Comparison of ENCODE assay signal across 31 cellular contexts in the genomic region with DNA sequence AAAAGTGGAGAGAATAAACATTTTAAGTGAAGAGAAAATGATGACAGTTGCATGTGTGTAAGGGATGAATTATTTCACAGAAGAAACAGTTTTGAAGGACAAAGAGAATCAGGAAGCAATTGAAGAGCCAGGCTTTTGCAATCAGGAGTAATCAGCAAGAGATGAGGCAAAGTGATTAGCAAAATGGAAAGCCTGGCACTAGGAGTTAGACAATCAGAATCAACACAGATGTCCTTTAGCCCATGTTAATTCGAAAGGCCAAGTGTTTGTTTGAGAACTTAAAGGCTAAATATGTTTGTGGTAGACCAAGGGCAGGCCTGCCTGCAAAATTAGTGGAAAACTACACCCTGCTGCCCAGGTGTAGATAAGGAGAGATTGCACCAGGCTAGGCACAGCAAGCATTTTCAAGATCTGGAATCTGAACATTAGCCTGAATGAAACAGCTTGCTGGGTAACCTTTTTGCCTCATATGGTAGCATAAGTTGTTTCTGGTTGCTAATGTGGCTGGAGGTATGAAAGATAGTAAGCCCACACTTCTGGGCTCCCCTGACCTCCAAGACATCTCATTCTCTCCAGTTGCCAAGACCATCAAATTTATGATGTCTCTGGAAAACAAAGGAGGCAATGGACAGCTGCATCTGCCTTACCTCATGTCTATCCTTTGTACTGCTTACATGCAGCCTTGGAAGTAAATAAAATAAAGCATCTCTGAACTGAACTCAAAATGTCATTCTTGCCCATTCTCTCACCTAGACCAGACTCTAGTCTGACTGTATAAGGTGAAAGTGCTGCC. TPM values are rescaled to one million over a fixed set of nuclear protein-coding genes. Genes with fewer than 3 reads are reported as not detected.
DNase-seq lines count a peak whose midpoint lies in the region; FAIRE-seq and TF ChIP-seq lines count a peak whose summit lies in the region.
"Had no signal": no experiment of that assay in that cellular context is flagged by ENCODE, and none has a peak within 500 bp of the region (broad histone marks: within the 10 kb centered on the region; RNA-seq: fewer than 3 reads in every experiment).

No MANE protein-coding gene starts in this region.

- no peak for TF ChIP-seq POLR2A in H54 (IDR thresholded peaks at IDR 0.05; ENCODE audit: low read depth, low read length)

- peak; percentile 43 for DNase-seq in CMK (ENCODE audit: low read depth)
- no peak for DNase-seq in H54 (ENCODE audit: insufficient read length, low spot score)
- peak; percentile 63 for DNase-seq in OCI-M1 (lab: John Stamatoyannopoulos, UW)
- DNase-seq in bronchial epithelial cell (ENCODE audit: low read depth): no peak
- DNase-seq in glutamatergic neuron: no peak
- no peak for DNase-seq in T-helper 2 cell treated with Interferon-gamma antibody and Interleukin-4, amounts not matched to agents 5 μg/mL and 100 μg/mL, for 36 hours (ENCODE audit: low spot score)
- no peak for DNase-seq in GM10266 (ENCODE audit: extremely low spot score)
- DNase-seq: activated B cell treated with CpG ODN at 0.5 μM for 24 hours; activated CD4-positive, alpha-beta T cell treated with anti-CD3 and anti-CD28 coated beads, Interleukin-2, amount 10 ng/mL, durations not matched to agents 7 days and 5 days; activated effector memory CD4-positive, alpha-beta T cell treated with anti-CD3 and anti-CD28 coated beads, Interleukin-2, amount 50 U/mL, for 16 hours; activated T-cell treated with anti-CD3 and anti-CD28 coated beads, Interleukin-2, amount 50 U/mL, for 1 hour; DMS79; effector CD8-positive, alpha-beta T cell; GDM1; GOT3; immature natural killer cell; IMR-90; left cardiac atrium; mucosa of descending colon; NCI-H1105; NCI-H2029; NCI-H69; PC-3; SW 1271; T-helper 9 cell had no signal

- no peaks in the 10 kb centered on the region for H3K36me3 Mint-ChIP-seq in glutamatergic neuron (ENCODE audit: unreplicated experiment)
- peaks cover 66% of the 10 kb centered on the region for H3K36me3 Mint-ChIP-seq in T-helper 2 cell treated with Interferon-gamma antibody and Interleukin-4, amounts not matched to agents 5 μg/mL and 100 μg/mL, for 36 hours (ENCODE audit: low read depth)
- H3K36me3 Mint-ChIP-seq: stimulated activated effector memory CD8-positive, alpha-beta T cell treated with anti-CD3 and anti-CD28 coated beads, Interleukin-12 subunit alpha, Interleukin-12 subunit beta, amount 100 ng/mL, for 72 hours had no signal

- FAIRE-seq in H54 (lab: Jason Lieb, UNC): peak; percentile 11
- FAIRE-seq in bronchial epithelial cell (lab: Jason Lieb, UNC): peak; percentile 47
- FAIRE-seq: astrocyte had no signal

- peaks cover 4% of the 10 kb centered on the region for H3K27me3 Mint-ChIP-seq in glutamatergic neuron (ENCODE audit: unreplicated experiment)
- no peaks in the 10 kb centered on the region for H3K27me3 Mint-ChIP-seq in T-helper 2 cell treated with Interferon-gamma antibody and Interleukin-4, amounts not matched to agents 5 μg/mL and 100 μg/mL, for 36 hours (ENCODE audit: low read depth)
- H3K27me3 Mint-ChIP-seq: activated B cell treated with CpG ODN at 0.5 μM for 24 hours; activated CD4-positive, alpha-beta T cell treated with anti-CD3 and anti-CD28 coated beads, Interleukin-2, amount 10 ng/mL, durations not matched to agents 7 days and 5 days had no signal

- H3K9me3 Mint-ChIP-seq in glutamatergic neuron (ENCODE audit: unreplicated experiment): no peaks in the 10 kb centered on the region
- peaks cover 33% of the 10 kb centered on the region for H3K9me3 Mint-ChIP-seq in T-helper 2 cell treated with Interferon-gamma antibody and Interleukin-4, amounts not matched to agents 5 μg/mL and 100 μg/mL, for 36 hours

- TF ChIP-seq CTCF in bronchial epithelial cell (IDR thresholded peaks at IDR 0.05; ENCODE audit: insufficient read depth, low read length, severe bottlenecking) (no peak), glutamatergic neuron (IDR thresholded peaks at IDR 0.05; ENCODE audit: partially characterized antibody, unreplicated experiment) (no peak), GM10266 (IDR thresholded peaks at IDR 0.05; ENCODE audit: control insufficient read depth, insufficient read depth, low read depth, missing control alignments) (no peak)

- H3K4me3 ChIP-seq in bronchial epithelial cell (ENCODE audit: low read depth, low read length): no peak overlapping the region
- H3K4me3 ChIP-seq: coronary artery, lung, mucosa of descending colon, tibial nerve had no signal

- no peaks in the 10 kb centered on the region for H3K36me3 ChIP-seq in bronchial epithelial cell (ENCODE audit: control insufficient read depth, insufficient read depth, low read length)
- H3K36me3 ChIP-seq: tibial nerve had no signal

- H3K4me3 Mint-ChIP-seq in glutamatergic neuron (ENCODE audit: unreplicated experiment): no peak overlapping the region
- H3K4me3 Mint-ChIP-seq in T-helper 2 cell treated with Interferon-gamma antibody and Interleukin-4, amounts not matched to agents 5 μg/mL and 100 μg/mL, for 36 hours: no peak overlapping the region
- H3K4me3 Mint-ChIP-seq: activated B cell treated with CpG ODN at 0.5 μM for 24 hours; activated CD4-positive, alpha-beta T cell treated with anti-CD3 and anti-CD28 coated beads, Interleukin-2, amount 10 ng/mL, durations not matched to agents 7 days and 5 days; immature natural killer cell; nephron; stimulated activated effector memory CD8-positive, alpha-beta T cell treated with anti-CD3 and anti-CD28 coated beads, Interleukin-12 subunit alpha, Interleukin-12 subunit beta, amount 100 ng/mL, for 72 hours had no signal

- no peaks in the 10 kb centered on the region for H3K27me3 ChIP-seq in bronchial epithelial cell (ENCODE audit: control insufficient read depth, insufficient read depth, low read length)
- H3K27me3 ChIP-seq: tibial nerve had no signal

- no peak overlapping the region for H3K27ac Mint-ChIP-seq in glutamatergic neuron (ENCODE audit: unreplicated experiment)
- H3K27ac Mint-ChIP-seq in T-helper 2 cell treated with Interferon-gamma antibody and Interleukin-4, amounts not matched to agents 5 μg/mL and 100 μg/mL, for 36 hours: no peak overlapping the region
- H3K27ac Mint-ChIP-seq: activated B cell treated with CpG ODN at 0.5 μM for 24 hours; activated CD4-positive, alpha-beta T cell treated with anti-CD3 and anti-CD28 coated beads, Interleukin-2, amount 10 ng/mL, durations not matched to agents 7 days and 5 days; immature natural killer cell; nephron; stimulated activated effector memory CD8-positive, alpha-beta T cell treated with anti-CD3 and anti-CD28 coated beads, Interleukin-12 subunit alpha, Interleukin-12 subunit beta, amount 100 ng/mL, for 72 hours had no signal

- no peaks in the 10 kb centered on the region for H3K4me1 Mint-ChIP-seq in glutamatergic neuron (ENCODE audit: low read depth, unreplicated experiment)
- peaks cover 19% of the 10 kb centered on the region for H3K4me1 Mint-ChIP-seq in T-helper 2 cell treated with Interferon-gamma antibody and Interleukin-4, amounts not matched to agents 5 μg/mL and 100 μg/mL, for 36 hours (ENCODE audit: low read depth)
- H3K4me1 Mint-ChIP-seq: activated B cell treated with CpG ODN at 0.5 μM for 24 hours, nephron had no signal

RNA-seq across cellular contexts. Expression of a gene that starts 22.0 kb away (rescaled TPM):
- under 0.01 and 0.64 TPM in 2 replicates for total RNA-seq in bronchial epithelial cell
- 0.56 TPM for total RNA-seq in glutamatergic neuron (ENCODE audit: unreplicated experiment)

Comparison
In these comparisons a context has a peak if more than half of its experiments do, and no peak if none do; other contexts are left out.
1. DNase-seq: peak in CMK (single experiment) and OCI-M1 (single experiment); none in H54 (single experiment), bronchial epithelial cell (single experiment), glutamatergic neuron (single experiment), T-helper 2 cell treated with Interferon-gamma antibody and Interleukin-4, amounts not matched to agents 5 μg/mL and 100 μg/mL, for 36 hours (single experiment) and GM10266 (single experiment).